ENCODE assay signal across 8 cellular contexts in the genomic region with DNA sequence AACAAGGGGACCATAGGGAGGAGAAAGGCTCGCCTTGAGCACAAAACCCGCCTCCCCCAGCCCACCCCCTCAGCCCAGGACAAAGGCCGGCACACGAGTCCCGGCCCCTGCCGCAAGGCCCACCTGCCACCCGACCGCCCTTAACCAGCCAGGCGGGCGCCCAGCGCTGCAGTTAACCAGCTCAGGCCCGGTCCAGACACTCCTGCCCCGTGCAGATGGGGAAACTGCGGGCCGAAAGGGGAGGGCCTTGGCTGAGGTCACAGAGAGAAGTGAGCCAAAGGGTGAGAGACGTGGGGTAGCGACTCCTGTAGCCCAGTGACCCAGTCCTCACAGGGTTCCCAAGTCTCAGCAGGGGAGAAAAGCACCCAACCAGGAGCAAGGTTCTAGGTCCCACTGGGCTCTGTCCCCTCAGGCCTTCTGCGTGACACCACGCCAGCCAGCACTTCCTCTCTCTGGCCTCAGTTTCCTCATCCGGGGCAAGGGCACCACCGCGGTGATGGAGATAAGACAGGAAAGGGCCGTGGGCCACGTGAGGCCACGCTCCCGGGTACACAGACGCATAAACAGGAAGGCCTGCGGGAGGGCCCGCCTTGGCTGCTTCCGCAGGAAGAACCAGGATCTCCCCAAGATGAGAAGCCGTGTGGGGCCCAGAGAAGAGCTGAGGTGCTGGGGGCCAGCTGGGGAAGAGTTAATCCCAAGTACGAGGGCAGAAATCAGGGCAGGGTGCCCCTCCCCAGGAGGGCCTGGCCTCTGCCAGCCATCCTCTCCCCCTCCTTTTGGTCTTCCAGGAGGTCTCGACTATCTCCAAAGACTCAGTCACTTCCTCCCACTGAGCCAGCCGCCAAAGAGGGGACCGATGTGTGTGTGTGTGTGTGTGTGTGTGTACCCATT. TPM values are rescaled to one million over a fixed set of nuclear protein-coding genes. Genes with fewer than 3 reads are reported as not detected.
DNase-seq lines count a peak whose midpoint lies in the region; TF ChIP-seq lines count a peak whose summit lies in the region.

No MANE protein-coding gene starts in this region.

- WGBS in spleen, 5 donors: 6 to 17% (median 11%) methylated on average over 18 to 35 of the region's 35 CpGs

- H3K36me3 Mint-ChIP-seq in mesothelial cell of epicardium: no peaks in the 10 kb centered on the region

- TF ChIP-seq CTCF in GM13977 (IDR thresholded peaks at IDR 0.05; ENCODE audit: extremely low read depth, insufficient read depth, missing control alignments) (no peak), spleen (IDR thresholded peaks at IDR 0.05 in 8 of 11, conservative IDR thresholded peaks at IDR 0.05 in 3 of 11) (no peak), mesothelial cell of epicardium (IDR thresholded peaks at IDR 0.05; ENCODE audit: unreplicated experiment) (no peak)

- no peaks in the 10 kb centered on the region for H3K9me3 ChIP-seq in spleen

- H3K4me3 Mint-ChIP-seq in mesothelial cell of epicardium: no peak overlapping the region

- H3K9me3 Mint-ChIP-seq in mesothelial cell of epicardium: no peaks in the 10 kb centered on the region

- H3K4me3 ChIP-seq in spleen: peak overlapping the region; percentile 61 to 92 (median 75)

- no peak overlapping the region for H3K27ac Mint-ChIP-seq in mesothelial cell of epicardium

- DNase-seq in GM13977 (ENCODE audit: low spot score) (peak; percentile 79), NAMALWA (ENCODE audit: low spot score) (peak; percentile 77), head of caudate nucleus (peak; percentile 29 to 82 (median 54)), spleen (peak; percentile 98), SW480 (ENCODE audit: low spot score) (no peak), mesothelial cell of epicardium (ENCODE audit: low spot score in 2 of 2, unreplicated experiment in 2 of 2) (no peak), foreskin melanocyte (no peak)
- DNase-seq in activated CD8-positive, alpha-beta memory T cell treated with anti-CD3 and anti-CD28 coated beads, Interleukin-2, amount 50 U/mL, for 4 hours: peak; percentile 74

- H3K4me1 ChIP-seq in spleen: peaks cover 15 to 71% (median 54%) of the 10 kb centered on the region in 6 donors

- H3K27me3 Mint-ChIP-seq in mesothelial cell of epicardium (ENCODE audit: low read depth): peaks cover 5% of the 10 kb centered on the region

- in situ Hi-C loops in GM13977 (cut with MboI; ENCODE audit: low pct_unique_long_range_greater_than_20kb, low sequenced_read_pairs, unreplicated experiment): no loop called here

- intact Hi-C loops in head of caudate nucleus (cut with DNase I) (no loop called here), spleen (cut with DNase I; ENCODE audit: low total_unique reads) (no loop called here)

- TF ChIP-seq POLR2A in spleen (IDR thresholded peaks at IDR 0.05): peak in 1 of 3 donors; percentile 43

- H3K27me3 ChIP-seq in spleen (replicated peaks in 1 of 7): no peaks in the 10 kb centered on the region

- H3K27ac ChIP-seq in spleen: peak overlapping the region; percentile 86 to 98 (median 92)

- H3K36me3 ChIP-seq in spleen: peaks cover 0 to 35% (median 12%) of the 10 kb centered on the region in 6 donors

- H3K4me1 Mint-ChIP-seq in mesothelial cell of epicardium: peaks cover 13% of the 10 kb centered on the region

RNA-seq across cellular contexts. Expression of a gene that starts 1.8 kb away (rescaled TPM):
- total RNA-seq in spleen (100 to 1,000 TPM in 4 of 7 donors, 10 to 100 TPM in 3; 93.5 to 138 (median 101) TPM), mesothelial cell of epicardium (0.83 to 0.97 TPM (median 0.91 TPM) in 3 replicates)
- 10 to 100 TPM; 38.7 to 65.8 (median 51.1) TPM for polyA plus RNA-seq in spleen

RNA-seq across cellular contexts. Expression of a gene that starts 34.9 kb away (rescaled TPM):
- total RNA-seq in spleen (10 to 100 TPM in 4 of 7 donors, 1 to 10 TPM in 3; 6.9 to 12.5 (median 11.3) TPM), mesothelial cell of epicardium (12.2 to 13.6 TPM (median 13.1 TPM) in 3 replicates)
- polyA plus RNA-seq in spleen: 1 to 10 TPM; 2.5 to 9.1 (median 5.7) TPM

RNA-seq across cellular contexts. Expression of a gene that starts 57.1 kb away (rescaled TPM):
- total RNA-seq in spleen: under 1 TPM in 6 of 7 donors, not detected in 1; 0.05 to 0.19 (median 0.10) TPM
- polyA plus RNA-seq in spleen: under 1 TPM; 0.02 to 0.10 (median 0.02) TPM
- 4.1 to 4.2 TPM (median 4.1 TPM) in 3 replicates for total RNA-seq in mesothelial cell of epicardium

Comparison
In these comparisons a context has a peak if more than half of its experiments do, and no peak if none do; other contexts are left out.
1. DNase-seq: peak in GM13977 (single experiment), NAMALWA (single experiment), activated CD8-positive, alpha-beta memory T cell treated with anti-CD3 and anti-CD28 coated beads, Interleukin-2, amount 50 U/mL, for 4 hours (single experiment), head of caudate nucleus (42 of 42) and spleen (single experiment); none in SW480 (single experiment), mesothelial cell of epicardium (0 of 2) and foreskin melanocyte (single experiment).
2. RNA of a gene that starts 1.8 kb away (total RNA-seq): 93.5 to 138 TPM in spleen; 0.83 to 0.97 TPM in mesothelial cell of epicardium; every median in the first group is over 10 times any median in the second.